Comparison of ENCODE assay signal across 22 cellular contexts in the genomic region with DNA sequence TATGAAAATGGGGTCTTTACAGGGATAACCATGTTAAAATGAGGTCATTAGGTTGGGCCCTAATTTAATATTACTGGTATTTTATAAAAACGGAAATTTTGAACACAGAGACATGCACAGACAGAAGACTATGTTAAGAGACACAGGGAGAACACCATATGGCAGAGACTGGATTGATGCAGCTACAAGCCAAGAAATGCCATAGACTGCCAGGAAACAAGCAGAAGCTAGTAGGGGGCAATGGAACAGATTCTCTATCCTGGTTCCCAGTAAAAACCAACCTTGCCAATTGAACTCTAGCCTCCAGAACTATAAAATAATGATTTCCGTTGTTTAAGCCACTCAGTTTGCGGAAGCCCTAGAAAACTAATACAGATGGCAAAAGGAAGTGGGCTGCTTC.
"Had no signal": no experiment of that assay in that cellular context is flagged by ENCODE, and none has a peak within 500 bp of the region (broad histone marks: within the 10 kb centered on the region; RNA-seq: fewer than 3 reads in every experiment).

No MANE protein-coding gene starts in this region.

- ATAC-seq: activated CD4-positive, alpha-beta T cell treated with anti-CD3 and anti-CD28 coated beads for 36 hours; activated CD8-positive, alpha-beta memory T cell treated with anti-CD3 and anti-CD28 coated beads, Interleukin-2, amount 10 ng/mL, durations not matched to agents 7 days and 5 days; activated CD8-positive, alpha-beta T cell treated with anti-CD3 and anti-CD28 coated beads, Interleukin-2, amount 10 ng/mL, durations not matched to agents 7 days and 5 days; activated naive CD8-positive, alpha-beta T cell treated with anti-CD3 and anti-CD28 coated beads, Interleukin-2, amount 50 U/mL, for 24 hours had no signal

- DNase-seq: activated CD4-positive, alpha-beta memory T cell treated with anti-CD3 and anti-CD28 coated beads for 36 hours; activated CD4-positive, alpha-beta T cell treated with anti-CD3 and anti-CD28 coated beads for 36 hours; activated CD4-positive, alpha-beta T cell treated with anti-CD3 and anti-CD28 coated beads, Interleukin-2, amount 10 ng/mL, durations not matched to agents 24 days and 14 days; activated CD4-positive, CD25-positive, alpha-beta regulatory T cell; activated CD4-positive, CD25-positive, alpha-beta regulatory T cell treated with anti-CD3 and anti-CD28 coated beads, Interleukin-2, amount 50 U/mL, for 72 hours; activated CD8-positive, alpha-beta memory T cell treated with anti-CD3 and anti-CD28 coated beads, Interleukin-2, amount 10 ng/mL, durations not matched to agents 7 days and 5 days; activated CD8-positive, alpha-beta memory T cell treated with anti-CD3 and anti-CD28 coated beads, Interleukin-2, amount 50 U/mL, for 4 hours; activated CD8-positive, alpha-beta T cell treated with anti-CD3 and anti-CD28 coated beads, Interleukin-2, amount 10 ng/mL, durations not matched to agents 7 days and 5 days; activated effector memory CD4-positive, alpha-beta T cell treated with anti-CD3 and anti-CD28 coated beads, Interleukin-2, amount 50 U/mL, for 16 hours; activated naive CD4-positive, alpha-beta T cell treated with anti-CD3 and anti-CD28 coated beads for 36 hours; activated naive CD8-positive, alpha-beta T cell treated with anti-CD3 and anti-CD28 coated beads for 36 hours; activated naive CD8-positive, alpha-beta T cell treated with anti-CD3 and anti-CD28 coated beads, Interleukin-2, amount 50 U/mL, for 24 hours; activated T-cell treated with anti-CD3 and anti-CD28 coated beads, Interleukin-2, amount 50 U/mL, for 1 hour; activated T-cell treated with anti-CD3 and anti-CD28 coated beads, Interleukin-2, amount 50 U/mL, for 48 hours; adrenal gland; central memory CD4-positive, alpha-beta T cell; colonic mucosa; effector CD8-positive, alpha-beta T cell; esophagus squamous epithelium; head of caudate nucleus; hippocampal formation; T-helper 2 cell had no signal
